21 cellular contexts compared by ENCODE assay signal in the genomic region with DNA sequence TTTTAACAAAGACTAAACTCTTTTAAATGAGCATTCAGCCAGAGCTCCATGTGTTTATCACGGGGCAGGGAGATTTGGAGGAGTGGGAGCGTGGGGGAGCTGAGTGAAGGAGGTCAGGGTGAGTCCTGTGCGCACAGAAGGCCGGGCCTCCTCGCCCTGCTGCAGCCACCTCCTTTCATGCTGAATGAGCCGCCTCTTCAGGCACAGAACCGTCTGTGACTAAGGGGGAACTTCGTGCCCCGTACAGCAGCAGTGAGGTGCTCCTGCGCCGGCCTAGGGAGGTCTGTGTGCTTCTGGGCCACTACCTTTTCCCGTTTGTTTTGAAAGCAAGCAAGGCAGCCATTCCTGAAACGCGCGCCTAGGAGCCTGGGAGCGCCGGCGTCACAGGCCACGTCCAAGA. TPM values are rescaled to one million over a fixed set of nuclear protein-coding genes. Genes with fewer than 3 reads are reported as not detected.
DNase-seq lines count a peak whose midpoint lies in the region; ATAC-seq and TF ChIP-seq lines count a peak whose summit lies in the region.
"Had no signal": no experiment of that assay in that cellular context is flagged by ENCODE, and none has a peak within 500 bp of the region (broad histone marks: within the 10 kb centered on the region; RNA-seq: fewer than 3 reads in every experiment).

No MANE protein-coding gene starts in this region.

- DNase-seq in NCI-H1092 treated with DMSO at 0.1 percent for 48 hours (lab: John Stamatoyannopoulos, UW) (peak; percentile 92), endodermal cell (peak; percentile 76), mesothelial cell of epicardium (ENCODE audit: low spot score in 2 of 2, unreplicated experiment in 2 of 2) (no peak), tibial nerve (ENCODE audit: low spot score in 2 of 2) (no peak), caudate nucleus (lab: John Stamatoyannopoulos, UW) (no peak), DMS 273 treated with DMSO at 0.1 percent for 48 hours (lab: John Stamatoyannopoulos, UW) (no peak), HT-29 (ENCODE audit: low spot score) (no peak)
- DNase-seq: activated naive CD8-positive, alpha-beta T cell treated with anti-CD3 and anti-CD28 coated beads, Interleukin-2, amount 50 U/mL, for 24 hours; activated T-cell treated with anti-CD3 and anti-CD28 coated beads for 4 hours; DMS79; HFFc6; hippocampal formation; MV-4-11; occipital lobe; Peyer's patch; SW 1271 had no signal

- H3K36me3 ChIP-seq in endodermal cell (ENCODE audit: control insufficient read depth, insufficient read depth, low read length) = no peaks in the 10 kb centered on the region
- H3K36me3 ChIP-seq in tibial nerve = no peaks in the 10 kb centered on the region
- H3K36me3 ChIP-seq: Peyer's patch, thoracic aorta had no signal

- H3K27ac Mint-ChIP-seq in endodermal cell = peak overlapping the region; percentile 68
- peak overlapping the region; percentile 0 for H3K27ac Mint-ChIP-seq in mesothelial cell of epicardium
- H3K27ac Mint-ChIP-seq: activated naive CD8-positive, alpha-beta T cell treated with anti-CD3 and anti-CD28 coated beads, Interleukin-2, amount 50 U/mL, for 24 hours; HFFc6 had no signal

- no peak overlapping the region for H3K4me3 Mint-ChIP-seq in endodermal cell
- H3K4me3 Mint-ChIP-seq in mesothelial cell of epicardium = no peak overlapping the region
- H3K4me3 Mint-ChIP-seq: activated naive CD8-positive, alpha-beta T cell treated with anti-CD3 and anti-CD28 coated beads, Interleukin-2, amount 50 U/mL, for 24 hours; HFFc6 had no signal

- peak in 1 of 2 donors; percentile 9 for TF ChIP-seq POLR2A in tibial nerve (IDR thresholded peaks at IDR 0.05)

- 60% methylated on average over 18 to 19 of the region's 19 CpGs for WGBS in endodermal cell (ENCODE audit: insufficient coverage in 1 of 2, insufficient read length in 1 of 2), 2 experiments
- WGBS in tibial nerve, 2 donors = 63 to 80% methylated on average over 19 of the region's 19 CpGs

- peak in 1 of 2 donors; percentile 30 for TF ChIP-seq EP300 in tibial nerve (IDR thresholded peaks at IDR 0.05)

- H3K4me1 ChIP-seq in endodermal cell (ENCODE audit: control insufficient read depth, insufficient read depth, low read length) = no peaks in the 10 kb centered on the region
- peaks cover 0 to 17% (median 2%) of the 10 kb centered on the region in 4 donors for H3K4me1 ChIP-seq in tibial nerve
- H3K4me1 ChIP-seq: Peyer's patch had no signal

- no peak for ATAC-seq in HG03439 (IDR thresholded peaks at IDR 0.05; ENCODE audit: unreplicated experiment)
- ATAC-seq: activated CD4-positive, CD25-positive, alpha-beta regulatory T cell treated with anti-CD3 and anti-CD28 coated beads, Interleukin-2, amount 50 U/mL, for 24 hours; activated naive CD8-positive, alpha-beta T cell treated with anti-CD3 and anti-CD28 coated beads, Interleukin-2, amount 50 U/mL, for 24 hours had no signal

- H3K9me3 ChIP-seq in endodermal cell (ENCODE audit: control insufficient read depth, low read length) = no peaks in the 10 kb centered on the region
- H3K9me3 ChIP-seq in tibial nerve = no peaks in the 10 kb centered on the region
- H3K9me3 ChIP-seq: Peyer's patch, thoracic aorta had no signal

- H3K36me3 Mint-ChIP-seq in endodermal cell (ENCODE audit: low read depth) (no peaks in the 10 kb centered on the region), mesothelial cell of epicardium (no peaks in the 10 kb centered on the region)

- H3K4me3 ChIP-seq in endodermal cell (ENCODE audit: low read length) (no peak overlapping the region), tibial nerve (no peak overlapping the region)
- H3K4me3 ChIP-seq: lung, Peyer's patch, thoracic aorta had no signal

- TF ChIP-seq CTCF in endodermal cell (conservative IDR thresholded peaks at IDR 0.05) (no peak), mesothelial cell of epicardium (IDR thresholded peaks at IDR 0.05; ENCODE audit: unreplicated experiment) (no peak), tibial nerve (IDR thresholded peaks at IDR 0.05) (no peak)

- H3K27me3 Mint-ChIP-seq in endodermal cell (ENCODE audit: insufficient read depth) = peaks cover 7% of the 10 kb centered on the region
- H3K27me3 Mint-ChIP-seq in mesothelial cell of epicardium (ENCODE audit: low read depth) = no peaks in the 10 kb centered on the region

- H3K27ac ChIP-seq in endodermal cell (ENCODE audit: low read depth, low read length) (peak overlapping the region; percentile 69), tibial nerve (peak overlapping the region; percentile 3 to 85 (median 66)), caudate nucleus (ENCODE audit: low read depth, low read length) (no peak overlapping the region)
- H3K27ac ChIP-seq: epithelial cell of prostate, thoracic aorta had no signal

- no peaks in the 10 kb centered on the region for H3K9me3 Mint-ChIP-seq in endodermal cell
- no peaks in the 10 kb centered on the region for H3K9me3 Mint-ChIP-seq in mesothelial cell of epicardium
- H3K9me3 Mint-ChIP-seq: activated naive CD8-positive, alpha-beta T cell treated with anti-CD3 and anti-CD28 coated beads, Interleukin-2, amount 50 U/mL, for 24 hours; HFFc6 had no signal

- H3K4me1 Mint-ChIP-seq in endodermal cell (peaks cover 27% of the 10 kb centered on the region), mesothelial cell of epicardium (peaks cover 25% of the 10 kb centered on the region)

- H3K9ac ChIP-seq in endodermal cell (ENCODE audit: extremely low read depth, low read length, poor library complexity, severe bottlenecking) = no peak overlapping the region

- H3K27me3 ChIP-seq in endodermal cell (ENCODE audit: control insufficient read depth, insufficient read depth, low read length, poor library complexity, severe bottlenecking) = no peaks in the 10 kb centered on the region
- H3K27me3 ChIP-seq in tibial nerve = no peaks in the 10 kb centered on the region
- H3K27me3 ChIP-seq: Peyer's patch had no signal

RNA-seq across cellular contexts. Expression of a gene that starts 27.1 kb away (rescaled TPM):
- 10 to 100 TPM; 60.2 to 77.9 TPM for total RNA-seq in endodermal cell
- polyA plus RNA-seq in endodermal cell (2013, experiment 1 of 2) = 61.3 TPM
- 59.9 TPM for polyA plus RNA-seq in endodermal cell (2013, experiment 2 of 2)
- 84.4 to 92.1 TPM (median 90.9 TPM) in 3 replicates for total RNA-seq in mesothelial cell of epicardium
- total RNA-seq in tibial nerve = 10 to 100 TPM; 31.4 to 63.0 (median 45.5) TPM
- 8.1 and 10.4 TPM in 2 replicates for total RNA-seq in HT-29 (2014; rRNA removed; shearing (Covaris generic))

Comparison
In these comparisons a context has a peak if more than half of its experiments do, and no peak if none do; other contexts are left out.
1. DNase-seq: peak in NCI-H1092 treated with DMSO at 0.1 percent for 48 hours (single experiment) and endodermal cell (single experiment); none in mesothelial cell of epicardium (0 of 2), tibial nerve (0 of 2), caudate nucleus (0 of 61), DMS 273 treated with DMSO at 0.1 percent for 48 hours (single experiment) and HT-29 (single experiment).